ENCODE assay signal across 28 cellular contexts in genomic region chr11:101825551-101825950, GRCh38.
"Had no signal": no experiment of that assay in that cellular context is flagged by ENCODE, and none has a peak within 500 bp of the region (broad histone marks: within the 10 kb centered on the region; RNA-seq: fewer than 3 reads in every experiment).

No MANE protein-coding gene starts in this region.

- H3K4me3 ChIP-seq: left lung, lower lobe of right lung, pancreas, prostate gland, sigmoid colon, spleen, suprapubic skin, thoracic aorta, tibial artery, upper lobe of right lung had no signal

- H3K4me1 Mint-ChIP-seq: naive thymus-derived CD8-positive, alpha-beta T cell; nephron; neural crest cell; stimulated activated effector memory CD8-positive, alpha-beta T cell treated with anti-CD3 and anti-CD28 coated beads, Interleukin-12 subunit alpha, Interleukin-12 subunit beta, amount 100 ng/mL, for 72 hours had no signal

- H3K9me3 Mint-ChIP-seq: naive thymus-derived CD8-positive, alpha-beta T cell; nephron; neural crest cell; stimulated activated effector memory CD8-positive, alpha-beta T cell treated with anti-CD3 and anti-CD28 coated beads, Interleukin-12 subunit alpha, Interleukin-12 subunit beta, amount 100 ng/mL, for 72 hours; stimulated activated naive CD8-positive, alpha-beta T cell treated with anti-CD3 and anti-CD28 coated beads, Interleukin-15, Interleukin-2, amounts not matched to agents 100 ng/mL and 50 ng/mL, for 24 hours had no signal

- FAIRE-seq: pancreas, small intestine, urothelium cell line had no signal

- H3K36me3 Mint-ChIP-seq: naive thymus-derived CD8-positive, alpha-beta T cell; stimulated activated effector memory CD8-positive, alpha-beta T cell treated with anti-CD3 and anti-CD28 coated beads, Interleukin-12 subunit alpha, Interleukin-12 subunit beta, amount 100 ng/mL, for 72 hours had no signal

- H3K4me1 ChIP-seq: left lung, lower lobe of right lung, pancreas, prostate gland, sigmoid colon, spleen, suprapubic skin, tibial artery, upper lobe of right lung had no signal

- H3K27ac Mint-ChIP-seq: naive thymus-derived CD8-positive, alpha-beta T cell; nephron; stimulated activated effector memory CD8-positive, alpha-beta T cell treated with anti-CD3 and anti-CD28 coated beads, Interleukin-12 subunit alpha, Interleukin-12 subunit beta, amount 100 ng/mL, for 72 hours; stimulated activated naive CD8-positive, alpha-beta T cell treated with anti-CD3 and anti-CD28 coated beads, Interleukin-15, Interleukin-2, amounts not matched to agents 100 ng/mL and 50 ng/mL, for 24 hours had no signal

- H3K27me3 ChIP-seq: left lung, pancreas, sigmoid colon, spleen, suprapubic skin, tibial artery, upper lobe of right lung had no signal

- H3K9me3 ChIP-seq: left lung, lower lobe of right lung, pancreas, prostate gland, spleen, suprapubic skin, thoracic aorta, tibial artery, upper lobe of right lung had no signal

- H3K36me3 ChIP-seq: left lung, lower lobe of right lung, pancreas, prostate gland, sigmoid colon, spleen, suprapubic skin, thoracic aorta, tibial artery, upper lobe of right lung had no signal

- ATAC-seq: left colon; left lung; lower lobe of right lung; naive thymus-derived CD8-positive, alpha-beta T cell; pancreas; right cardiac atrium; stimulated activated effector memory CD8-positive, alpha-beta T cell treated with anti-CD3 and anti-CD28 coated beads, Interleukin-12 subunit alpha, Interleukin-12 subunit beta, amount 100 ng/mL, for 72 hours; upper lobe of right lung had no signal

- DNase-seq: islet precursor cell; kidney glomerular epithelial cell; left colon; left lung; lower lobe of right lung; mammary epithelial cell; mesenchymal stem cell; naive thymus-derived CD8-positive, alpha-beta T cell; nucleus accumbens; pancreas; retina; right cardiac atrium; sigmoid colon; small intestine; spleen; stimulated activated CD4-positive, alpha-beta T cell treated with anti-CD3 and anti-CD28 coated beads, Interleukin-4, amount 100 ng/mL, for 24 hours; stimulated activated naive CD4-positive, alpha-beta T cell; tibial artery; trophoblast cell; upper lobe of right lung had no signal

- H3K27ac ChIP-seq: left lung, lower lobe of right lung, pancreas, prostate gland, sigmoid colon, spleen, suprapubic skin, thoracic aorta, tibial artery, upper lobe of right lung had no signal

- H3K4me3 Mint-ChIP-seq: naive thymus-derived CD8-positive, alpha-beta T cell; nephron; neural crest cell; stimulated activated effector memory CD8-positive, alpha-beta T cell treated with anti-CD3 and anti-CD28 coated beads, Interleukin-12 subunit alpha, Interleukin-12 subunit beta, amount 100 ng/mL, for 72 hours; stimulated activated naive CD8-positive, alpha-beta T cell treated with anti-CD3 and anti-CD28 coated beads, Interleukin-15, Interleukin-2, amounts not matched to agents 100 ng/mL and 50 ng/mL, for 24 hours had no signal
